ENCODE assay signal across 1 cellular context in the genomic region with DNA sequence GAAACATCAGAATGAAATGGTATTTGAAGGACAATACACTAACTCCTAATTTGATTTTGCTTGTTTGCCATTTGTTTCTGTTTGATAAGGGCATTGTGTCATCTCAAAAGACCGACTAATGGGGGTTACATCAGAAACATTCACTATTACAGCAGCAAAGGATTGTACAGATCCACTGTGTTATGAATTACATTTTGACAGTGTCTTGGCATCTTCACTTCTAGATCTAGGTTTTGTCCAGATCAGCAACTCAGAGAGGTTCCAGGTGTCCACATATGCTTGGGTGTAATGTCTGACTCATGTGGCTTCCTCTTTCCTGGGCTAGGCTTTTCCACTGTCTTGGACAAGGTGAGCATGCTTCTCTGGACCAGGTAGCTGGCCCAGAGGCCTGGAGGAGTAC.
A peak's percentile ranks its signal among the peaks of the same experiment; 100 is the strongest.
TF ChIP-seq lines count a peak whose summit lies in the region.

No MANE protein-coding gene starts in this region.

TF ChIP-seq in SK-N-SH, 30 proteins besides CTCF, POLR2A, EP300 and RAD21:
- TF ChIP-seq RCOR1 (IDR thresholded peaks at IDR 0.05; ENCODE audit: low read length): peak; percentile 93
- TF ChIP-seq REST (IDR thresholded peaks at IDR 0.05; ENCODE audit: low read depth, low read length): no peak
- TF ChIP-seq MXI1 (IDR thresholded peaks at IDR 0.05; ENCODE audit: low read depth, low read length): peak; percentile 42; the same call in 1 of the 2 replicates
- peak; percentile 80 for TF ChIP-seq GATA2 (CRISPR knock-in tag; IDR thresholded peaks at IDR 0.05)
- TF ChIP-seq GABPA (IDR thresholded peaks at IDR 0.05; ENCODE audit: low read depth): no peak
- 0 out of 2 replicates have a peak, but pooled peaks have one; percentile 25 for TF ChIP-seq TCF12 (IDR thresholded peaks at IDR 0.05)
- peak; percentile 61 for TF ChIP-seq CHD2 (IDR thresholded peaks at IDR 0.05; ENCODE audit: low read length, partially characterized antibody)
- TF ChIP-seq FOSL2 (IDR thresholded peaks at IDR 0.05; ENCODE audit: borderline replicate concordance, low read depth): no peak
- TF ChIP-seq FOXJ3 (CRISPR knock-in tag; IDR thresholded peaks at IDR 0.05): peak; percentile 75
